ENCODE assay signal across 8 cellular contexts in genomic region chr10:72275351-72276012, GRCh38. TPM values are rescaled to one million over a fixed set of nuclear protein-coding genes. Genes with fewer than 3 reads are reported as not detected.
DNase-seq lines count a peak whose midpoint lies in the region; ATAC-seq and TF ChIP-seq lines count a peak whose summit lies in the region.

No MANE protein-coding gene starts in this region.

- peaks cover 6% of the 10 kb centered on the region for H3K36me3 ChIP-seq in GM23338 (ENCODE audit: insufficient read depth)
- H3K36me3 ChIP-seq in OCI-LY7 (ENCODE audit: insufficient read depth, low read length), result peaks cover 19% of the 10 kb centered on the region

- H3K4me3 Mint-ChIP-seq in GM23338, result peak overlapping the region; percentile 92

- no peaks in the 10 kb centered on the region for H3K9me3 ChIP-seq in OCI-LY7 (ENCODE audit: low read length)

- 0 out of 2 replicates have a peak overlapping the region, but pooled peaks have one; percentile 42 for H3K27ac ChIP-seq in GM23338 (ENCODE audit: low read depth)
- H3K27ac ChIP-seq in OCI-LY7 (ENCODE audit: low read depth, low read length, poor library complexity, severe bottlenecking), result peak overlapping the region; percentile 6
- H3K27ac ChIP-seq in coronary artery, result peak overlapping the region; percentile 90 to 100

- H3K9me2 ChIP-seq in GM23338 (ENCODE audit: insufficient read depth) (no peaks in the 10 kb centered on the region), OCI-LY7 (ENCODE audit: insufficient read depth, low read length) (no peaks in the 10 kb centered on the region)

- H3K4me1 Mint-ChIP-seq in GM23338, result peaks cover 42% of the 10 kb centered on the region

- H3K4me2 ChIP-seq in GM23338 (peak overlapping the region; percentile 96), OCI-LY7 (ENCODE audit: low read length) (peak overlapping the region; percentile 97)

- no peak overlapping the region for H2AFZ ChIP-seq in GM23338
- H2AFZ ChIP-seq in OCI-LY7 (ENCODE audit: low read length), result no peak overlapping the region; the same call in 1 of the 2 replicates

- ATAC-seq in GM23338 (no peak), HG03432 (IDR thresholded peaks at IDR 0.05; ENCODE audit: unreplicated experiment) (no peak), GM21717 (IDR thresholded peaks at IDR 0.05; ENCODE audit: unreplicated experiment) (no peak)

- BruUV-seq in OCI-LY7 (replicated peaks; lab: Mats Ljungman, UMichigan), result no TSS peak

- no peak overlapping the region; the same call in 1 of the 2 replicates for H3K27ac Mint-ChIP-seq in GM23338

- H3K4me1 ChIP-seq in GM23338 (ENCODE audit: insufficient read depth) (peaks cover 34% of the 10 kb centered on the region), OCI-LY7 (ENCODE audit: insufficient read depth, low read length, poor library complexity, severe bottlenecking) (peaks cover 39% of the 10 kb centered on the region)

- H3F3A ChIP-seq in GM23338 (replicated peaks; ENCODE audit: low read depth), result peaks cover 25% of the 10 kb centered on the region; the same call in 1 of the 2 replicates

- DNase-seq in GM23338 (ENCODE audit: low spot score), result peak; percentile 15
- peak; percentile 49 for DNase-seq in OCI-LY7 (ENCODE audit: low spot score)
- no peak for DNase-seq in coronary artery (ENCODE audit: low spot score)
- DNase-seq in myocyte (ENCODE audit: low read depth), result peak; percentile 79
- DNase-seq in inferior parietal cortex (ENCODE audit: extremely low spot score), result no peak
- no peak for DNase-seq in stimulated activated CD4-positive, alpha-beta T cell treated with anti-CD3 and anti-CD28 coated beads, Interleukin-4, amount 100 ng/mL, for 4 hours

- H3K79me2 ChIP-seq in GM23338 (replicated peaks; ENCODE audit: insufficient read depth), result peaks cover 22% of the 10 kb centered on the region
- H3K79me2 ChIP-seq in OCI-LY7 (ENCODE audit: insufficient read depth, low read depth, low read length), result no peaks in the 10 kb centered on the region

- H3K27me3 Mint-ChIP-seq in GM23338 (ENCODE audit: insufficient read depth, low read depth, poor library complexity), result peaks cover 27% of the 10 kb centered on the region

- TF ChIP-seq CTCF in GM23338 (conservative IDR thresholded peaks at IDR 0.05; ENCODE audit: low read depth in 2 of 2) (no peak), OCI-LY7 (conservative IDR thresholded peaks at IDR 0.05; ENCODE audit: low read length) (no peak), coronary artery (IDR thresholded peaks at IDR 0.05) (no peak)

- H3K36me3 Mint-ChIP-seq in GM23338 (ENCODE audit: low read depth), result peaks cover 36% of the 10 kb centered on the region

- H3K27me3 ChIP-seq in GM23338 (ENCODE audit: insufficient read depth), result no peaks in the 10 kb centered on the region

- H4K20me1 ChIP-seq in GM23338 (replicated peaks; ENCODE audit: insufficient read depth), result peaks cover 10% of the 10 kb centered on the region
- no peaks in the 10 kb centered on the region for H4K20me1 ChIP-seq in OCI-LY7 (ENCODE audit: insufficient read depth, low read length)

- POLR2A ChIA-PET in OCI-LY7 (lab: Charles Lee), result interaction anchor here (0.7 to 5.5 kb wide), 19 partner anchors 8 to 59 kb away, joined by 3 to 42 read pairs (median 4); no protein-coding TSS in a partner anchor

- intact Hi-C loops in OCI-LY7 (cut with micrococcal nuclease; ENCODE audit: unreplicated experiment), result loop anchor here (2.0 kb wide), 1 partner anchor 21 kb away; no protein-coding TSS in a partner anchor

- no peaks in the 10 kb centered on the region; the same call in 2 of the 3 replicates for H3K9me3 Mint-ChIP-seq in GM23338

- H3K4me3 ChIP-seq in GM23338, result peak overlapping the region; percentile 98
- H3K4me3 ChIP-seq in OCI-LY7 (ENCODE audit: low read depth, low read length, poor library complexity, severe bottlenecking), result peak overlapping the region; percentile 77
- H3K4me3 ChIP-seq in coronary artery, result peak overlapping the region; percentile 74

- CTCF ChIA-PET in OCI-LY7 (lab: Charles Lee; ENCODE audit: unreplicated experiment), result interaction anchor here (0.6 to 1.5 kb wide), 9 partner anchors 16 to 62 kb away, joined by 3 to 7 read pairs (median 3); no protein-coding TSS in a partner anchor

TF ChIP-seq in GM23338, 12 proteins besides CTCF, POLR2A, EP300 and RAD21 (continues in another document):
- TF ChIP-seq NANOG (IDR thresholded peaks at IDR 0.05; ENCODE audit: borderline replicate concordance), result no peak
- TF ChIP-seq EZH2 (IDR thresholded peaks at IDR 0.05; ENCODE audit: low read depth, unreplicated experiment), result no peak
- TF ChIP-seq EZH2phosphoT487 (IDR thresholded peaks at IDR 0.05; ENCODE audit: unreplicated experiment), result no peak
- no peak for TF ChIP-seq JUNB (IDR thresholded peaks at IDR 0.05; ENCODE audit: unreplicated experiment)
- no peak for TF ChIP-seq REST (IDR thresholded peaks at IDR 0.05; ENCODE audit: unreplicated experiment)
- TF ChIP-seq POLR2AphosphoS5 (IDR thresholded peaks at IDR 0.05; ENCODE audit: low read depth), result no peak; the same call in 1 of the 2 replicates
- TF ChIP-seq ZNF331 (CRISPR knock-in tag; IDR thresholded peaks at IDR 0.05; ENCODE audit: low read depth), result no peak
- no peak for TF ChIP-seq CREB1 (CRISPR knock-in tag; IDR thresholded peaks at IDR 0.05; ENCODE audit: low read depth)
- TF ChIP-seq STAT1 (IDR thresholded peaks at IDR 0.05; ENCODE audit: unreplicated experiment), result no peak
- TF ChIP-seq ETS1 (IDR thresholded peaks at IDR 0.05), result no peak
- no peak for TF ChIP-seq ZNF114 (CRISPR knock-in tag; IDR thresholded peaks at IDR 0.05)

RNA-seq across cellular contexts. Expression of gene DDIT4, which starts 1.8 kb away (rescaled TPM):
- total RNA-seq in GM23338 (2014; rRNA removed; shearing (Covaris generic)), result 110 and 136 TPM in 2 replicates
- 108 and 114 TPM in 2 replicates for polyA plus RNA-seq in GM23338 (2016; fragmentation: Nextera tagmentation; extraction: Ambion mirVana)
- 102 and 105 TPM in 2 replicates for total RNA-seq in OCI-LY7 (2014; rRNA removed; shearing (Covaris generic))
- 32.8 and 91.8 TPM in 2 replicates for total RNA-seq in OCI-LY7 (2022)
- 97.0 and 97.3 TPM in 2 replicates for total RNA-seq in myocyte
- polyA plus RNA-seq in myocyte (2012), result 242 TPM

RNA-seq across cellular contexts. Expression of gene ASCC1, which starts 59.4 kb away (rescaled TPM):
- total RNA-seq in GM23338 (2014; rRNA removed; shearing (Covaris generic)), result 30.3 and 37.2 TPM in 2 replicates
- polyA plus RNA-seq in GM23338 (2016; fragmentation: Nextera tagmentation; extraction: Ambion mirVana), result 13.5 and 13.7 TPM in 2 replicates
- total RNA-seq in OCI-LY7 (2014; rRNA removed; shearing (Covaris generic)), result 19.3 and 27.1 TPM in 2 replicates
- total RNA-seq in OCI-LY7 (2022) (51.5 and 59.9 TPM in 2 replicates), myocyte (37.1 and 43.2 TPM in 2 replicates)
- polyA plus RNA-seq in myocyte (2012), result 31.1 TPM

RNA-seq across cellular contexts. Expression of gene ANAPC16, which starts 59.7 kb away (rescaled TPM):
- total RNA-seq in GM23338 (2014; rRNA removed; shearing (Covaris generic)), result 77.5 and 88.5 TPM in 2 replicates
- polyA plus RNA-seq in GM23338 (2016; fragmentation: Nextera tagmentation; extraction: Ambion mirVana), result 116 and 126 TPM in 2 replicates
- 48.4 and 68.0 TPM in 2 replicates for total RNA-seq in OCI-LY7 (2014; rRNA removed; shearing (Covaris generic))
- 84.7 and 92.8 TPM in 2 replicates for total RNA-seq in OCI-LY7 (2022)
- total RNA-seq in myocyte, result 61.4 and 66.3 TPM in 2 replicates
- 63.9 TPM for polyA plus RNA-seq in myocyte (2012)

Comparison
In these comparisons a context has a peak if more than half of its experiments do, and no peak if none do; other contexts are left out.
1. DNase-seq: peak in GM23338 (single experiment), OCI-LY7 (single experiment) and myocyte (single experiment); none in coronary artery (single experiment), inferior parietal cortex (single experiment) and stimulated activated CD4-positive, alpha-beta T cell treated with anti-CD3 and anti-CD28 coated beads, Interleukin-4, amount 100 ng/mL, for 4 hours (0 of 2).
2. H3K27ac ChIP-seq: peak in every context shown above with its lines; median percentile 95 in coronary artery; 42 in GM23338; 6 in OCI-LY7.
3. Peak in every context shown above with its lines, with median percentiles within 50 percentile points of each other: H3K4me3 ChIP-seq.